1 cellular context compared by ENCODE assay signal in the genomic region with DNA sequence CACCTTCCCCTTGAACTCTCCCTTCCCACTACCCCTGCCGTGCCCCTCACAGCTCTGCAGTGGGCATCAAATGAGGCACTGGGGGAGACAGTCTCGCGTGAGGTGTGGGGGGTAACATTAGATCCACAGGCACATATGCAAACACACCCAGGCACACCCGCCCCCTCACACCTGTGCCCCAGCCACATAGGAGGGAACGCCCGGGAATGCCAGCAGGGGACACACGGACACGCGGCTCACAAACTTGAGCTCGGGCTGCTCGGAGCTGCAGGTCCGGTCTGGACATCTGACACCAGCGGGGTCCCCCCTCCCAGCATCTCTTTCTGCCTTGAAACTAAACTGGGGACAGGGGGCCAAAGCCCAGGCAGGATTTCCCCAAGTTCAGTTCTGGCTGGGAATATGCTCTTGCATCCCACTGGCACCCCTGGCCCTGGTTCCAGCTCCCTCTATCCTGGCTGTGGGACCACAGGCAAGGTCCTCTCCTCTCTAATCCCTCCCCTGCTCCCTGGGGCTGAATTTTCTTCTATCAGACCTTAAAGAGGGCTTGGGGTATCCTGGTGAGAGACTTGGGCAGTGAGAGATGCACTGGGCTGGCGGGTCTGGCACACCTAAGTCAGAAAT.
A peak's percentile ranks its signal among the peaks of the same experiment; 100 is the strongest.
TF ChIP-seq lines count a peak whose summit lies in the region.

No MANE protein-coding gene starts in this region.

TF ChIP-seq in K562, 482 proteins besides CTCF, POLR2A, EP300 and RAD21:
- TF ChIP-seq ZZZ3 (IDR thresholded peaks at IDR 0.05) (no peak), EGR1 (conservative IDR thresholded peaks at IDR 0.05) (peak; percentile 44), ELF4 (CRISPR knock-in tag; IDR thresholded peaks at IDR 0.05) (peak; percentile 37; the same call in 1 of the 2 replicates), ZNF224 (CRISPR knock-in tag; IDR thresholded peaks at IDR 0.05) (no peak), NR2C1 (IDR thresholded peaks at IDR 0.05) (no peak), NR2C1 (tag; IDR thresholded peaks at IDR 0.05) (no peak), USF1 (CRISPR knock-in tag; IDR thresholded peaks at IDR 0.05) (peak; percentile 38; the same call in 1 of the 2 replicates), FOXA3 (CRISPR knock-in tag; conservative IDR thresholded peaks at IDR 0.05 in 1 of 2, IDR thresholded peaks at IDR 0.05 in 1 of 2) (0 out of 4 replicates have a peak, but pooled peaks of 1 of the 2 experiments have one; percentile 1)
- TF ChIP-seq, protein P1, sequence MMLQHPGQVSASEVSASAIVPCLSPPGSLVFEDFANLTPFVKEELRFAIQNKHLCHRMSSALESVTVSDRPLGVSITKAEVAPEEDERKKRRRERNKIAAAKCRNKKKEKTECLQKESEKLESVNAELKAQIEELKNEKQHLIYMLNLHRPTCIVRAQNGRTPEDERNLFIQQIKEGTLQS (IDR thresholded peaks at IDR 0.05): no peak
- TF ChIP-seq, protein P1 (CRISPR knock-in tag; conservative IDR thresholded peaks at IDR 0.05): no peak
